ENCODE assay signal across 8 cellular contexts in genomic region chr6:134235937-134236751, GRCh38.
DNase-seq lines count a peak whose midpoint lies in the region; ATAC-seq and TF ChIP-seq lines count a peak whose summit lies in the region.

No MANE protein-coding gene starts in this region.

- no peak overlapping the region for H2AFZ ChIP-seq in fibroblast of lung (ENCODE audit: low read length)

- H3K27me3 ChIP-seq in fibroblast of lung (ENCODE audit: control insufficient read depth, insufficient read depth, low read length) (no peaks in the 10 kb centered on the region), transverse colon (no peaks in the 10 kb centered on the region)

- H3K4me3 ChIP-seq in fibroblast of lung (replicated peaks in 1 of 4; ENCODE audit: control extremely low read depth in 1 of 4, insufficient read depth in 1 of 4, low read depth in 3 of 4, low read length in 4 of 4) (no peak overlapping the region), transverse colon (no peak overlapping the region)

- TF ChIP-seq EP300 in transverse colon (IDR thresholded peaks at IDR 0.05; ENCODE audit: low read depth): no peak

- in situ Hi-C loops in transverse colon (cut with MboI; ENCODE audit: low pct_ligation_motif_present in 1 of 4, low pct_unique_long_range_greater_than_20kb in 1 of 4, low sequenced_read_pairs in 3 of 4): no loop called here

- peak; percentile 25 for DNase-seq in activated naive CD4-positive, alpha-beta T cell treated with Interleukin-2 at 50 U/mL for 16 hours
- DNase-seq in activated naive CD4-positive, alpha-beta T cell treated with anti-CD3 and anti-CD28 coated beads, Interleukin-2, amount 50 U/mL, for 16 hours: no peak
- DNase-seq in RWPE1 (ENCODE audit: low spot score) (peak; percentile 53), fibroblast of lung (ENCODE audit: low read depth in 2 of 2) (peak; percentile 62 to 85), transverse colon (no peak), NCI-H187 (lab: John Stamatoyannopoulos, UW) (no peak), NCI-H1092 (lab: John Stamatoyannopoulos, UW) (no peak)

- ATAC-seq in HG02938 (IDR thresholded peaks at IDR 0.05; ENCODE audit: unreplicated experiment): peak; percentile 95

- H4K20me1 ChIP-seq in fibroblast of lung (ENCODE audit: control insufficient read depth, extremely low read depth, insufficient read depth, low read length): no peaks in the 10 kb centered on the region

- TF ChIP-seq CTCF in RWPE1 (conservative IDR thresholded peaks at IDR 0.05; ENCODE audit: low read depth) (no peak), fibroblast of lung (conservative IDR thresholded peaks at IDR 0.05 in 1 of 2, IDR thresholded peaks at IDR 0.05 in 1 of 2; ENCODE audit: low read depth in 1 of 2, low read length in 2 of 2) (no peak), transverse colon (IDR thresholded peaks at IDR 0.05) (no peak)

- no peaks in the 10 kb centered on the region for H3K36me3 ChIP-seq in fibroblast of lung (ENCODE audit: control insufficient read depth, insufficient read depth, low read length)
- no peaks in the 10 kb centered on the region for H3K36me3 ChIP-seq in transverse colon

- POLR2A ChIA-PET in RWPE1 (lab: Yijun Ruan, JAX; ENCODE audit: low non-redundant PET): no interaction called here

- H3K9ac ChIP-seq in fibroblast of lung (ENCODE audit: insufficient read depth, low read length): no peak overlapping the region

- intact Hi-C loops in transverse colon (cut with DNase I; ENCODE audit: low total_unique reads): no loop called here

- CTCF ChIA-PET in RWPE1 (lab: Yijun Ruan, JAX): no interaction called here

- H3K9me3 ChIP-seq in fibroblast of lung (ENCODE audit: control insufficient read depth, insufficient read depth, low read depth, low read length) (no peaks in the 10 kb centered on the region), transverse colon (no peaks in the 10 kb centered on the region)

- no peaks in the 10 kb centered on the region for H3K79me2 ChIP-seq in fibroblast of lung (ENCODE audit: control insufficient read depth, insufficient read depth, low read length)

- H3K4me1 ChIP-seq in fibroblast of lung (ENCODE audit: control insufficient read depth, extremely low read depth, insufficient read depth, low read length): peaks cover 5% of the 10 kb centered on the region
- no peaks in the 10 kb centered on the region for H3K4me1 ChIP-seq in transverse colon

- H3K4me2 ChIP-seq in fibroblast of lung (ENCODE audit: extremely low read depth, insufficient read depth, low read length): peak overlapping the region; percentile 62

- no peak for TF ChIP-seq POLR2A in transverse colon (IDR thresholded peaks at IDR 0.05)

- H3K27ac ChIP-seq in RWPE1: no peak overlapping the region
- peak overlapping the region; percentile 40 for H3K27ac ChIP-seq in fibroblast of lung (ENCODE audit: insufficient read depth, low read length)
- no peak overlapping the region for H3K27ac ChIP-seq in transverse colon

- 61 to 66% methylated on average over 2 to 7 of the region's 7 CpGs for WGBS in transverse colon (ENCODE audit: low coverage in 1 of 2), 2 donors

Comparison
In these comparisons a context has a peak if more than half of its experiments do, and no peak if none do; other contexts are left out.
1. DNase-seq: peak in activated naive CD4-positive, alpha-beta T cell treated with Interleukin-2 at 50 U/mL for 16 hours (single experiment), RWPE1 (single experiment) and fibroblast of lung (2 of 2); none in activated naive CD4-positive, alpha-beta T cell treated with anti-CD3 and anti-CD28 coated beads, Interleukin-2, amount 50 U/mL, for 16 hours (single experiment), transverse colon (single experiment), NCI-H187 (0 of 2) and NCI-H1092 (single experiment).